ENCODE assay signal across 21 cellular contexts in the genomic region with DNA sequence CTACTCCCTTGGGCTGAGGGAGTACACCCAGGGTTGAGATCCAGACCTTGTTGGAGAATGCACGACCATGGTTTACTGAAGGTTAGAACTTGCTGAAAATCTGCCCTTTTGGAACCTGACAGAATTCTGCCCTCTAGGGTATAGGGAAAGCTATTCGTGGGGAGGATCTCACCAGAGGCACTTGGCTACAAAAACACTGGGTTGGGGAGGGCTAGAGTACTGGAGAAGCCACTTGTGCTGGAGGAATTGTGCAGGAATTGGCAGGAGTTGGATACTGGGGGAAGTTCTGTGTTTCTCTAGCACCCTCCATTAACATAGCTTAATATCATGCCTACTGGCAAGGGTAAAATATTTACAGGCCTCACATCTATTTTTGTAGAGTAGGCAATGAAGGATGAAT. TPM values are rescaled to one million over a fixed set of nuclear protein-coding genes. Genes with fewer than 3 reads are reported as not detected.
DNase-seq lines count a peak whose midpoint lies in the region; ATAC-seq and TF ChIP-seq lines count a peak whose summit lies in the region.
"Had no signal": no experiment of that assay in that cellular context is flagged by ENCODE, and none has a peak within 500 bp of the region (broad histone marks: within the 10 kb centered on the region; RNA-seq: fewer than 3 reads in every experiment).

No MANE protein-coding gene starts in this region.

- DNase-seq in Right ventricle myocardium inferior (ENCODE audit: missing footprints) (no peak), cardiac septum (ENCODE audit: low spot score) (no peak), OCI-M1 (lab: John Stamatoyannopoulos, UW) (peak; percentile 68), left ventricle myocardium inferior (no peak), colonic mucosa (no peak), amniotic stem cell (lab: John Stamatoyannopoulos, UW) (no peak)
- DNase-seq: activated CD4-positive, alpha-beta memory T cell treated with anti-CD3 and anti-CD28 coated beads for 36 hours; activated naive CD4-positive, alpha-beta T cell treated with anti-CD3 and anti-CD28 coated beads for 36 hours; activated T-cell treated with anti-CD3 and anti-CD28 coated beads, Interleukin-2, amount 50 U/mL, for 24 hours; CD8-positive, alpha-beta T cell; EL; foreskin fibroblast; MM.1S; naive B cell; NCI-H1694 treated with DMSO at 0.1 percent for 48 hours; SIG-M5; stomach; T-helper 2 cell had no signal

- intact Hi-C loops in Right ventricle myocardium inferior (cut with DNase I) = no loop called here
- intact Hi-C loops in cardiac septum (cut with DNase I) = no loop called here
- intact Hi-C loops in left ventricle myocardium inferior (cut with micrococcal nuclease) = no loop called here
- intact Hi-C loops in colonic mucosa (cut with DNase I) = no loop called here

- peak; percentile 85 for ATAC-seq in Right ventricle myocardium inferior
- no peak for ATAC-seq in GM19328 (IDR thresholded peaks at IDR 0.05; ENCODE audit: unreplicated experiment)
- no peak for ATAC-seq in GM21786 (IDR thresholded peaks at IDR 0.05; ENCODE audit: unreplicated experiment)
- ATAC-seq: CD8-positive, alpha-beta T cell had no signal

- no peaks in the 10 kb centered on the region for H3K9me3 ChIP-seq in left ventricle myocardium inferior (replicated peaks)
- no peaks in the 10 kb centered on the region for H3K9me3 ChIP-seq in colonic mucosa
- H3K9me3 ChIP-seq: stomach, upper lobe of left lung had no signal

- no peaks in the 10 kb centered on the region for H3K27me3 ChIP-seq in left ventricle myocardium inferior (ENCODE audit: low read depth)
- H3K27me3 ChIP-seq in colonic mucosa = no peaks in the 10 kb centered on the region
- H3K27me3 ChIP-seq: stomach, upper lobe of left lung had no signal

- H3K9ac ChIP-seq in colonic mucosa (ENCODE audit: low read depth in 2 of 2, low read length in 2 of 2) = no peak overlapping the region

- H3K4me3 ChIP-seq in left ventricle myocardium inferior = no peak overlapping the region
- H3K4me3 ChIP-seq in colonic mucosa = no peak overlapping the region
- H3K4me3 ChIP-seq: stomach, upper lobe of left lung had no signal

- peak overlapping the region; percentile 59 for H3K27ac ChIP-seq in left ventricle myocardium inferior (replicated peaks)
- H3K27ac ChIP-seq in colonic mucosa = no peak overlapping the region
- H3K27ac ChIP-seq: stomach, upper lobe of left lung had no signal

- H3K4me1 ChIP-seq in left ventricle myocardium inferior (peaks cover 25% of the 10 kb centered on the region), colonic mucosa (no peaks in the 10 kb centered on the region)
- H3K4me1 ChIP-seq: stomach had no signal

- TF ChIP-seq CTCF in left ventricle myocardium inferior (IDR thresholded peaks at IDR 0.05; ENCODE audit: borderline replicate concordance) (no peak), colonic mucosa (IDR thresholded peaks at IDR 0.05) (no peak)

- H3K36me3 ChIP-seq in left ventricle myocardium inferior (peaks cover 20% of the 10 kb centered on the region), colonic mucosa (no peaks in the 10 kb centered on the region)

RNA-seq across cellular contexts. Expression of gene PPME1, which starts 55.8 kb away (rescaled TPM):
- total RNA-seq in Right ventricle myocardium inferior (34.6 TPM), cardiac septum (36.8 TPM), left ventricle myocardium inferior (29.7 TPM), colonic mucosa (10 to 100 TPM; 44.1 to 61.5 TPM)

RNA-seq across cellular contexts. Expression of gene C2CD3, which starts 56.1 kb away (rescaled TPM):
- total RNA-seq in Right ventricle myocardium inferior (9.6 TPM), cardiac septum (13.2 TPM), left ventricle myocardium inferior (13.8 TPM), colonic mucosa (10 to 100 TPM; 19.9 to 25.7 TPM)
